In the genomic region with DNA sequence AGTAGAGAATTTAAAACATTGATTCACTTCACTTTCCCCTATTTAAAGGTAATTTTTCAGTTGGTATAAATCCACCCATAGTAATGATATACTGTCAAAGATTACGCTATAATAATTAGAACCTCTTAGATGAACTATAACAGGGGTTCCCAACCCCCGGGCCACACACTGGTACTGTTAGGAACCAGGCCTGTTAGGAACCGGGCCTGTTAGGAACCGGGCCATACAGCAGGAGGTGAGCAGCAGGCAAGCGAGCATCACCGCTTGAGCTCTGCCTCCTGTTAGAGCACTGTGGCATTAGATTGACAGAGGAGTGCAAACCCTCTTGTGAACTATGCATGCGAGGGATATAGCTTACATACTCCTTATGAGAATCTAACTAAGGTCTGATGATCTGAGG, we compare ENCODE assay signal across 23 cellular contexts. TPM values are rescaled to one million over a fixed set of nuclear protein-coding genes. Genes with fewer than 3 reads are reported as not detected.
A peak's percentile ranks its signal among the peaks of the same experiment; 100 is the strongest.
DNase-seq lines count a peak whose midpoint lies in the region; ATAC-seq, FAIRE-seq and TF ChIP-seq lines count a peak whose summit lies in the region.
"Had no signal": no experiment of that assay in that cellular context is flagged by ENCODE, and none has a peak within 500 bp of the region (broad histone marks: within the 10 kb centered on the region; RNA-seq: fewer than 3 reads in every experiment).

No MANE protein-coding gene starts in this region.

- H2BK15ac ChIP-seq in H1 (ENCODE audit: low read length), result no peak overlapping the region

- H3K27ac Mint-ChIP-seq in GM23338 (no peak overlapping the region), memory B cell (peak overlapping the region; percentile 28)
- H3K27ac Mint-ChIP-seq: B cell; CD4-positive, alpha-beta T cell; CD8-positive, alpha-beta T cell had no signal

- POLR2A ChIA-PET in K562 (lab: Yijun Ruan, JAX) (interaction anchor here (0.9 kb wide), 1 partner anchor 13 kb away, joined by 3 read pairs; no protein-coding TSS in a partner anchor), H1 (lab: Charles Lee; ENCODE audit: partially characterized antibody) (no interaction called here)

- H4K5ac ChIP-seq in H1 (ENCODE audit: insufficient read length, low read depth, low read length), result no peak overlapping the region

- CTCF ChIA-PET in K562 (lab: Yijun Ruan, JAX; ENCODE audit: low intra/inter-chr PET ratio), result no interaction called here
- CTCF ChIA-PET in H1 (lab: Charles Lee; ENCODE audit: partially characterized antibody), result interaction anchor here (0.5 to 1.5 kb wide), 3 partner anchors 24 to 835 kb away, joined by 3 read pairs; no protein-coding TSS in a partner anchor

- H3K4me3 Mint-ChIP-seq in GM23338 (no peak overlapping the region), memory B cell (no peak overlapping the region)
- H3K4me3 Mint-ChIP-seq: B cell; CD4-positive, alpha-beta T cell; CD8-positive, alpha-beta T cell had no signal

- 1% methylated on average over 7 of the region's 7 CpGs for WGBS in K562 (ENCODE audit: insufficient coverage, low coverage, missing lambda C conversion rate)
- 54% methylated on average over 7 of the region's 7 CpGs; no CpG with 5 or more reads in 1 of the 2 experiments for WGBS in H1 (ENCODE audit: extremely low coverage in 1 of 2, insufficient coverage in 1 of 2, insufficient read length in 1 of 2, insufficient replicate concordance in 2 of 2, low coverage in 1 of 2, low lambda C conversion rate in 2 of 2, missing lambda C conversion rate in 1 of 2), 2 experiments
- 71 to 89% methylated on average over 7 of the region's 7 CpGs for WGBS in esophagus squamous epithelium, 2 donors

- no peak for TF ChIP-seq RAD21 in K562 (CRISPR knock-in tag; conservative IDR thresholded peaks at IDR 0.05 in 1 of 2, IDR thresholded peaks at IDR 0.05 in 1 of 2)
- no peak for TF ChIP-seq RAD21 in H1 (IDR thresholded peaks at IDR 0.05 in 1 of 2, conservative IDR thresholded peaks at IDR 0.05 in 1 of 2; ENCODE audit: low read depth in 2 of 2, low read length in 2 of 2)

- no peak overlapping the region for H4K8ac ChIP-seq in H1 (ENCODE audit: extremely low read depth, insufficient read depth, low read length)

- in situ Hi-C loops in K562 (cut with MboI), result no loop called here

- no peaks in the 10 kb centered on the region for H3K9me1 ChIP-seq in K562 (ENCODE audit: control insufficient read depth, insufficient read depth, low read length)

- intact Hi-C loops in K562 (cut with micrococcal nuclease), result no loop called here
- intact Hi-C loops in esophagus squamous epithelium (cut with DNase I), result no loop called here

- H3K9me3 ChIP-seq in K562 (replicated peaks; ENCODE audit: control insufficient read depth, insufficient read depth, low read depth, low read length), result no peaks in the 10 kb centered on the region
- no peaks in the 10 kb centered on the region for H3K9me3 ChIP-seq in H1 (ENCODE audit: insufficient read depth in 2 of 2, low read depth in 1 of 2, low read length in 1 of 2)
- H3K9me3 ChIP-seq in esophagus squamous epithelium, result no peaks in the 10 kb centered on the region
- H3K9me3 ChIP-seq: A549 had no signal

- H2AK5ac ChIP-seq in H1 (ENCODE audit: low read depth, low read length), result no peak overlapping the region

- DNase-seq in GM23338 (ENCODE audit: low spot score), result no peak
- no peak for DNase-seq in K562 (ENCODE audit: extremely low read depth in 1 of 4, low spot score in 3 of 4)
- no peak for DNase-seq in H1 (ENCODE audit: low read depth in 1 of 2, low spot score in 2 of 2)
- no peak for DNase-seq in memory B cell (ENCODE audit: low spot score in 2 of 2)
- no peak for DNase-seq in inferior parietal cortex (ENCODE audit: extremely low spot score)
- no peak for DNase-seq in NCI-H774 (lab: John Stamatoyannopoulos, UW)
- no peak for DNase-seq in esophagus squamous epithelium (lab: John Stamatoyannopoulos, UW)
- DNase-seq in H54 (ENCODE audit: insufficient read length, low spot score), result no peak
- DNase-seq: AML-193; Caco-2; Calu3; CD4-positive, alpha-beta T cell; CD8-positive, alpha-beta T cell; DMS79 treated with DMSO at 0.1 percent for 48 hours; GF-D8 had no signal

- no peaks in the 10 kb centered on the region for H3K4me1 ChIP-seq in GM23338 (ENCODE audit: insufficient read depth)
- H3K4me1 ChIP-seq in K562 (replicated peaks in 1 of 2; ENCODE audit: control insufficient read depth in 2 of 2, insufficient read depth in 2 of 2, low read length in 2 of 2), result no peaks in the 10 kb centered on the region
- H3K4me1 ChIP-seq in H1 (replicated peaks in 1 of 4; ENCODE audit: control insufficient read depth in 3 of 4, insufficient read depth in 4 of 4, low read length in 3 of 4), result no peaks in the 10 kb centered on the region
- no peaks in the 10 kb centered on the region for H3K4me1 ChIP-seq in esophagus squamous epithelium
- H3K4me1 ChIP-seq: A549, Caco-2 had no signal

- TF ChIP-seq EP300 in K562 (IDR thresholded peaks at IDR 0.05; ENCODE audit: low read length), result no peak
- no peak for TF ChIP-seq EP300 in H1 (IDR thresholded peaks at IDR 0.05; ENCODE audit: borderline replicate concordance in 1 of 2, low read depth in 2 of 2, low read length in 2 of 2)

- H4K91ac ChIP-seq in H1 (replicated peaks; ENCODE audit: insufficient read length, low read length), result no peak overlapping the region

- no peaks in the 10 kb centered on the region for H3K36me3 Mint-ChIP-seq in GM23338 (ENCODE audit: low read depth)
- peaks cover 35% of the 10 kb centered on the region for H3K36me3 Mint-ChIP-seq in memory B cell

- no peaks in the 10 kb centered on the region for H3F3A ChIP-seq in GM23338 (replicated peaks; ENCODE audit: low read depth)

- H3K79me2 ChIP-seq in GM23338 (replicated peaks; ENCODE audit: insufficient read depth) (no peaks in the 10 kb centered on the region), K562 (ENCODE audit: control insufficient read depth, insufficient read depth, low read length) (no peaks in the 10 kb centered on the region), H1 (ENCODE audit: control insufficient read depth in 1 of 2, insufficient read depth in 2 of 2, low read length in 2 of 2) (no peaks in the 10 kb centered on the region)

- H2BK12ac ChIP-seq in H1 (ENCODE audit: low read depth, low read length), result no peak overlapping the region

- H3K4me1 Mint-ChIP-seq in GM23338 (no peaks in the 10 kb centered on the region), memory B cell (peaks cover 2% of the 10 kb centered on the region)
- H3K4me1 Mint-ChIP-seq: B cell had no signal

- FAIRE-seq in K562 (lab: Jason Lieb, UNC), result no peak
- FAIRE-seq in H1 (lab: Jason Lieb, UNC), result peak; percentile 24
- no peak for FAIRE-seq in H54 (lab: Jason Lieb, UNC)
- FAIRE-seq: A549, D721Med, GM12891, GM19239 had no signal

- H3K4me3 ChIP-seq in GM23338 (no peak overlapping the region), K562 (no peak overlapping the region), H1 (ENCODE audit: extremely low read depth in 1 of 4, insufficient read depth in 2 of 4, low read depth in 3 of 4, low read length in 4 of 4) (no peak overlapping the region), esophagus squamous epithelium (no peak overlapping the region)
- H3K4me3 ChIP-seq: A549; BLaER1 treated with 17β-estradiol and CSF1 and Interleukin-3, amounts not matched to agents 10 nM and 100 nM had no signal

- H3K4ac ChIP-seq in H1 (replicated peaks; ENCODE audit: insufficient read length, low read depth, low read length), result no peak overlapping the region

- no peaks in the 10 kb centered on the region for H3K79me1 ChIP-seq in H1 (ENCODE audit: low read depth, low read length)

- H3K56ac ChIP-seq in H1 (replicated peaks; ENCODE audit: insufficient read length, low read depth, low read length), result no peak overlapping the region

- H3K27me3 Mint-ChIP-seq in GM23338 (ENCODE audit: insufficient read depth, low read depth, poor library complexity) (peaks cover 35% of the 10 kb centered on the region), memory B cell (no peaks in the 10 kb centered on the region)
- H3K27me3 Mint-ChIP-seq: B cell; CD4-positive, alpha-beta T cell had no signal

- no peak overlapping the region for H2BK120ac ChIP-seq in H1 (replicated peaks; ENCODE audit: low read depth, low read length)

- no TSS peak for BruUV-seq in K562 (replicated peaks; lab: Mats Ljungman, UMichigan)

- no peaks in the 10 kb centered on the region for H3K9me2 ChIP-seq in GM23338 (ENCODE audit: insufficient read depth)

- ATAC-seq in GM23338, result peak; percentile 83
- peak; percentile 41; the same call in 2 of the 3 replicates for ATAC-seq in K562
- ATAC-seq in memory B cell (ENCODE audit: low read depth), result no peak
- ATAC-seq: A549; CD8-positive, alpha-beta T cell had no signal

- H2AFZ ChIP-seq in GM23338 (no peak overlapping the region), K562 (ENCODE audit: low read depth, low read length) (no peak overlapping the region), H1 (ENCODE audit: low read length) (no peak overlapping the region)

- peaks cover 3% of the 10 kb centered on the region; the same call in 1 of the 3 replicates for H3K9me3 Mint-ChIP-seq in GM23338
- H3K9me3 Mint-ChIP-seq in memory B cell, result peaks cover 1% of the 10 kb centered on the region

- no peak for TF ChIP-seq CTCF in GM23338 (conservative IDR thresholded peaks at IDR 0.05; ENCODE audit: low read depth in 2 of 2)
- no peak for TF ChIP-seq CTCF in K562 (IDR thresholded peaks at IDR 0.05 in 2 of 3, conservative IDR thresholded peaks at IDR 0.05 in 1 of 3; ENCODE audit: insufficient read depth in 2 of 3, low read depth in 1 of 3, low read length in 3 of 3)
- no peak for TF ChIP-seq CTCF in H1 (IDR thresholded peaks at IDR 0.05; ENCODE audit: control extremely low read depth in 1 of 3, insufficient read depth in 1 of 3, low read depth in 1 of 3, low read length in 3 of 3)
- TF ChIP-seq CTCF in esophagus squamous epithelium (IDR thresholded peaks at IDR 0.05), result no peak

- no peaks in the 10 kb centered on the region for H3K23me2 ChIP-seq in H1 (ENCODE audit: low read depth, low read length)

- H3K9ac ChIP-seq in K562 (ENCODE audit: insufficient read depth in 1 of 2, low read depth in 2 of 2, low read length in 2 of 2) (no peak overlapping the region), H1 (replicated peaks in 1 of 4; ENCODE audit: extremely low read depth in 1 of 4, low read depth in 3 of 4, low read length in 3 of 4) (no peak overlapping the region)
- H3K9ac ChIP-seq: BLaER1 treated with 17β-estradiol and CSF1 and Interleukin-3, amounts not matched to agents 10 nM and 100 nM had no signal

- H3K14ac ChIP-seq in H1 (ENCODE audit: insufficient read length), result no peak overlapping the region

- H3K18ac ChIP-seq in H1 (ENCODE audit: extremely low read depth, low read length), result no peak overlapping the region

- H2BK20ac ChIP-seq in H1 (ENCODE audit: low read length), result no peak overlapping the region

- no peaks in the 10 kb centered on the region for H3K36me3 ChIP-seq in GM23338 (ENCODE audit: insufficient read depth)
- no peaks in the 10 kb centered on the region for H3K36me3 ChIP-seq in K562 (ENCODE audit: control insufficient read depth, insufficient read depth, low read length)
- H3K36me3 ChIP-seq in H1 (ENCODE audit: control insufficient read depth in 2 of 4, insufficient read depth in 4 of 4, low read length in 3 of 4), result no peaks in the 10 kb centered on the region
- H3K36me3 ChIP-seq in esophagus squamous epithelium, result no peaks in the 10 kb centered on the region

- no peak overlapping the region for H2BK5ac ChIP-seq in H1 (ENCODE audit: low read depth, low read length)

- H3K4me2 ChIP-seq in GM23338, result no peak overlapping the region
- H3K4me2 ChIP-seq in K562 (ENCODE audit: insufficient read depth, low read length), result no peak overlapping the region
- no peak overlapping the region for H3K4me2 ChIP-seq in H1 (ENCODE audit: insufficient read depth in 1 of 2, low read depth in 2 of 2, low read length in 2 of 2)
- H3K4me2 ChIP-seq: A549 had no signal

- TF ChIP-seq POLR2A in K562 (conservative IDR thresholded peaks at IDR 0.05) (no peak), H1 (IDR thresholded peaks at IDR 0.05; ENCODE audit: control extremely low read depth in 1 of 2, low read depth in 2 of 2, low read length in 2 of 2) (no peak), esophagus squamous epithelium (IDR thresholded peaks at IDR 0.05) (no peak), H54 (IDR thresholded peaks at IDR 0.05; ENCODE audit: low read depth, low read length) (no peak)

- H3K27me3 ChIP-seq in GM23338 (ENCODE audit: insufficient read depth) (peaks cover 82% of the 10 kb centered on the region), K562 (ENCODE audit: control insufficient read depth in 2 of 2, insufficient read depth in 2 of 2, low read length in 2 of 2) (peaks cover 7 to 14% of the 10 kb centered on the region in 2 experiments; a peak in 4 of 5 replicates), H1 (replicated peaks in 1 of 4; ENCODE audit: control insufficient read depth in 3 of 4, extremely low read depth in 1 of 4, insufficient read depth in 3 of 4, low read length in 3 of 4) (peaks cover 14 to 69% (median 35%) of the 10 kb centered on the region in 4 experiments), esophagus squamous epithelium (no peaks in the 10 kb centered on the region)
- H3K27me3 ChIP-seq: BLaER1 treated with 17β-estradiol and CSF1 and Interleukin-3, amounts not matched to agents 10 nM and 100 nM had no signal

- H3K27ac ChIP-seq in GM23338 (ENCODE audit: low read depth) (no peak overlapping the region), K562 (ENCODE audit: extremely low read depth, low read depth, low read length) (no peak overlapping the region), H1 (ENCODE audit: low read depth, low read length) (no peak overlapping the region), esophagus squamous epithelium (no peak overlapping the region)
- H3K27ac ChIP-seq: 22Rv1; A549; BLaER1 treated with 17β-estradiol and CSF1 and Interleukin-3, amounts not matched to agents 10 nM and 100 nM; C4-2B had no signal

- H4K20me1 ChIP-seq in GM23338 (replicated peaks; ENCODE audit: insufficient read depth) (no peaks in the 10 kb centered on the region), K562 (replicated peaks; ENCODE audit: control insufficient read depth, insufficient read depth, low read length) (no peaks in the 10 kb centered on the region), H1 (replicated peaks in 1 of 2; ENCODE audit: control insufficient read depth in 1 of 2, insufficient read depth in 2 of 2, low read length in 2 of 2) (no peaks in the 10 kb centered on the region)
- H4K20me1 ChIP-seq: BLaER1 treated with 17β-estradiol and CSF1 and Interleukin-3, amounts not matched to agents 10 nM and 100 nM had no signal

- no peak overlapping the region for H3K23ac ChIP-seq in H1 (ENCODE audit: insufficient read length)

RNA-seq across cellular contexts. Expression of a gene that starts 34.0 kb away (rescaled TPM):
- total RNA-seq in GM23338 (2014; rRNA removed; shearing (Covaris generic)), result 1.9 and 2.4 TPM in 2 replicates
- polyA plus RNA-seq in GM23338 (2016; fragmentation: Nextera tagmentation; extraction: Ambion mirVana), result 1.4 and 1.6 TPM in 2 replicates
- total RNA-seq in K562 (2011; cell fraction: chromatin; rRNA removed; ENCODE audit: low replicate concordance), result 0.14 TPM in 1 of 2 replicates, not detected in the other
- total RNA-seq in K562 (2011; cell fraction: nucleolus; rRNA removed), result not detected in 2 replicates
- total RNA-seq in K562 (2011; cell fraction: nucleoplasm; rRNA removed), result not detected in 2 replicates
- not detected in 2 replicates for total RNA-seq in K562 (2014; rRNA removed)
- 0.04 TPM in 1 of 2 replicates, not detected in the other for total RNA-seq in K562 (2014; rRNA removed; fragmentation: Illumina TruSeq; extraction: Trizol)
- total RNA-seq in K562 (2015; rRNA removed; fragmentation: Illumina TruSeq; extraction: Trizol), result not detected in 2 replicates
- 0.07 and 0.11 TPM in 2 replicates for total RNA-seq in K562 (2021)
- polyA plus RNA-seq in K562 (2011; rRNA removed), result 0.01 and 0.03 TPM in 2 replicates
- polyA plus RNA-seq in K562 (2011; cell fraction: cytosol; rRNA removed), result 0.01 TPM in 1 of 2 replicates, not detected in the other
- 0.04 TPM in 1 of 2 replicates, not detected in the other for polyA plus RNA-seq in K562 (2011; cell fraction: nucleus; rRNA removed)
- 0.03 TPM in 2 replicates for polyA plus RNA-seq in K562 (2012)
- polyA plus RNA-seq in K562 (2014; fragmentation: Illumina TruSeq; extraction: Trizol), result not detected in 2 replicates
- under 1 TPM in 1 of 2 experiments, not detected in 1; 0.04 TPM for polyA plus RNA-seq in K562 (2014; fragmentation: Nextera tagmentation; extraction: Ambion mirVana)
- not detected in 2 replicates for polyA plus RNA-seq in K562 (2014; rRNA removed)
- 0.04 TPM in 1 of 2 replicates, not detected in the other for polyA minus RNA-seq in K562 (2011; rRNA and poly(A)+ RNA removed)
- polyA minus RNA-seq in K562 (2011; cell fraction: cytosol; rRNA and poly(A)+ RNA removed), result not detected in 2 replicates
- polyA minus RNA-seq in K562 (2011; cell fraction: nucleus; rRNA and poly(A)+ RNA removed), result 0.13 and 0.22 TPM in 2 replicates
- 0.61 and 0.76 TPM in 2 replicates for total RNA-seq in H1 (2021; fragmentation: NEBNext Ultra II Directional; extraction: Animal tissue kit (Norgen Biotek cat#: 25700))
- 0.42 and 0.79 TPM in 2 replicates for polyA plus RNA-seq in H1 (2011; rRNA removed)
- polyA plus RNA-seq in H1 (2011; cell fraction: cytosol; rRNA removed), result 0.57 TPM
- 0.64 TPM for polyA plus RNA-seq in H1 (2011; cell fraction: nucleus; rRNA removed)
- 0.28 to 0.55 TPM (median 0.38 TPM) in 4 replicates for polyA plus RNA-seq in H1 (2012, experiment 1 of 2)
- 0.05 TPM for polyA plus RNA-seq in H1 (2012, experiment 2 of 2)
- 3.4 TPM for polyA plus RNA-seq in H1 (2013, experiment 1 of 2)
- polyA plus RNA-seq in H1 (2013, experiment 2 of 2), result 3.5 TPM
- 0.19 and 0.49 TPM in 2 replicates for polyA minus RNA-seq in H1 (2011; rRNA and poly(A)+ RNA removed)
- polyA minus RNA-seq in H1 (2011; cell fraction: cytosol; rRNA and poly(A)+ RNA removed), result not detected
- polyA minus RNA-seq in H1 (2011; cell fraction: nucleus; rRNA and poly(A)+ RNA removed), result 1.4 TPM
- 10 to 100 TPM in 2 of 4 donors, 1 to 10 TPM in 2; 3.2 to 46.0 (median 11.7) TPM for total RNA-seq in esophagus squamous epithelium
